ENCODE assay signal across 1 cellular context in genomic region chr12:3421191-3421590, GRCh38.
TF ChIP-seq lines count a peak whose summit lies in the region.

No MANE protein-coding gene starts in this region.

TF ChIP-seq in H1, 55 proteins besides CTCF, POLR2A, EP300 and RAD21 (continued from another document):
- no peak for TF ChIP-seq CHD7 (IDR thresholded peaks at IDR 0.05; ENCODE audit: insufficient replicate concordance, low read length)
